1 cellular context compared by ENCODE assay signal in genomic region chr19:1980068-1980467, GRCh38.
TF ChIP-seq lines count a peak whose summit lies in the region.

No MANE protein-coding gene starts in this region.

TF ChIP-seq in IMR-90, 13 proteins besides CTCF, POLR2A, EP300 and RAD21:
- TF ChIP-seq USF2 (IDR thresholded peaks at IDR 0.05; ENCODE audit: low read depth, low read length) (no peak), RFX5 (IDR thresholded peaks at IDR 0.05; ENCODE audit: low read depth, low read length) (no peak), FOS (IDR thresholded peaks at IDR 0.05; ENCODE audit: low read depth, low read length) (no peak), RCOR1 (IDR thresholded peaks at IDR 0.05; ENCODE audit: insufficient replicate concordance, low read length) (no peak), SMC3 (IDR thresholded peaks at IDR 0.05; ENCODE audit: low read depth, low read length) (no peak), NFE2L2 (IDR thresholded peaks at IDR 0.05; ENCODE audit: low read depth, low read length) (no peak), ELK1 (IDR thresholded peaks at IDR 0.05; ENCODE audit: borderline replicate concordance, low read depth, low read length) (no peak), MAFK (IDR thresholded peaks at IDR 0.05; ENCODE audit: low read depth, low read length) (no peak), CHD1 (IDR thresholded peaks at IDR 0.05; ENCODE audit: low read depth, low read length) (no peak), BHLHE40 (IDR thresholded peaks at IDR 0.05; ENCODE audit: low read depth, low read length) (no peak), CEBPB (IDR thresholded peaks at IDR 0.05; ENCODE audit: low read depth, low read length) (no peak), MAZ (IDR thresholded peaks at IDR 0.05; ENCODE audit: borderline replicate concordance, low read depth, low read length) (no peak), MXI1 (IDR thresholded peaks at IDR 0.05; ENCODE audit: borderline replicate concordance, low read depth, low read length) (no peak)
